ENCODE assay signal across 11 cellular contexts in genomic region chr11:111737180-111737876, GRCh38. TPM values are rescaled to one million over a fixed set of nuclear protein-coding genes. Genes with fewer than 3 reads are reported as not detected.
A peak's percentile ranks its signal among the peaks of the same experiment; 100 is the strongest.
DNase-seq lines count a peak whose midpoint lies in the region; TF ChIP-seq lines count a peak whose summit lies in the region.
"Had no signal": no experiment of that assay in that cellular context is flagged by ENCODE, and none has a peak within 500 bp of the region (broad histone marks: within the 10 kb centered on the region; RNA-seq: fewer than 3 reads in every experiment).

No MANE protein-coding gene starts in this region.

- DNase-seq in Peyer's patch (no peak), coronary artery (ENCODE audit: low spot score) (no peak), suprapubic skin (ENCODE audit: low spot score in 2 of 2) (no peak), epidermal melanocyte (ENCODE audit: insufficient read length, low spot score) (no peak), cerebellar nuclear complex (lab: John Stamatoyannopoulos, UW) (no peak), Ammon's horn (ENCODE audit: low spot score) (no peak)
- DNase-seq in stimulated activated CD4-positive, alpha-beta T cell treated with anti-CD3 and anti-CD28 coated beads, Interleukin-4, amount 100 ng/mL, for 24 hours: no peak
- DNase-seq: activated T-cell treated with anti-CD3 and anti-CD28 coated beads, Interleukin-2, amount 50 U/mL, for 48 hours; NCI-H1436 had no signal

- TF ChIP-seq CTCF in Peyer's patch (IDR thresholded peaks at IDR 0.05) (no peak), coronary artery (IDR thresholded peaks at IDR 0.05) (no peak), suprapubic skin (IDR thresholded peaks at IDR 0.05) (no peak)

- peaks cover 0 to 50% (median 0%) of the 10 kb centered on the region in 4 donors for H3K4me1 ChIP-seq in Peyer's patch
- peaks cover 63% of the 10 kb centered on the region for H3K4me1 ChIP-seq in muscle layer of colon (ENCODE audit: insufficient read depth, low read length)
- peaks cover 58% of the 10 kb centered on the region for H3K4me1 ChIP-seq in suprapubic skin

- H3K9me3 ChIP-seq in Peyer's patch (no peaks in the 10 kb centered on the region), muscle layer of colon (ENCODE audit: low read length) (no peaks in the 10 kb centered on the region), suprapubic skin (no peaks in the 10 kb centered on the region)

- H3K9ac ChIP-seq in muscle layer of colon (ENCODE audit: low read length): no peak overlapping the region

- H3K36me3 ChIP-seq in Peyer's patch (peaks cover 0 to 31% (median 0%) of the 10 kb centered on the region in 3 donors), muscle layer of colon (ENCODE audit: insufficient read depth, low read length) (peaks cover 36% of the 10 kb centered on the region), suprapubic skin (peaks cover 18% of the 10 kb centered on the region)

- no peak for TF ChIP-seq EP300 in suprapubic skin (IDR thresholded peaks at IDR 0.05)

- peak overlapping the region; percentile 75 to 96 (median 88) for H3K27ac ChIP-seq in Peyer's patch
- peak overlapping the region; percentile 92 to 97 for H3K27ac ChIP-seq in coronary artery
- peak overlapping the region; percentile 59 for H3K27ac ChIP-seq in muscle layer of colon (ENCODE audit: low read depth, low read length)
- H3K27ac ChIP-seq in suprapubic skin: peak overlapping the region; percentile 91

- H3K4me3 ChIP-seq in Peyer's patch: no peak overlapping the region
- H3K4me3 ChIP-seq in coronary artery: no peak overlapping the region
- H3K4me3 ChIP-seq in muscle layer of colon (ENCODE audit: low read depth in 1 of 2, low read length in 2 of 2): peak overlapping the region in 1 of 2 donors; percentile 26
- no peak overlapping the region for H3K4me3 ChIP-seq in suprapubic skin
- H3K4me3 ChIP-seq: GM12878 had no signal

- 67% methylated on average over 6 of the region's 12 CpGs for WGBS in suprapubic skin

- H3K27me3 ChIP-seq in Peyer's patch (no peaks in the 10 kb centered on the region), muscle layer of colon (ENCODE audit: control insufficient read depth in 1 of 2, insufficient read depth in 2 of 2, low read length in 2 of 2) (no peaks in the 10 kb centered on the region), suprapubic skin (no peaks in the 10 kb centered on the region)

- TF ChIP-seq POLR2A in Peyer's patch (IDR thresholded peaks at IDR 0.05): no peak
- no peak for TF ChIP-seq POLR2A in suprapubic skin (IDR thresholded peaks at IDR 0.05)

RNA-seq across cellular contexts. Expression of gene PPP2R1B, which starts 28.9 kb away (rescaled TPM):
- total RNA-seq in Peyer's patch: 10 to 100 TPM; 25.6 to 51.8 (median 41.7) TPM
- total RNA-seq in suprapubic skin: 10 to 100 TPM; 27.9 to 39.8 (median 31.8) TPM
